ENCODE assay signal across 18 cellular contexts in genomic region chr4:38733663-38734062, GRCh38. TPM values are rescaled to one million over a fixed set of nuclear protein-coding genes. Genes with fewer than 3 reads are reported as not detected.
A peak's percentile ranks its signal among the peaks of the same experiment; 100 is the strongest.
DNase-seq lines count a peak whose midpoint lies in the region; ATAC-seq, FAIRE-seq and TF ChIP-seq lines count a peak whose summit lies in the region.
"Had no signal": no experiment of that assay in that cellular context is flagged by ENCODE, and none has a peak within 500 bp of the region (broad histone marks: within the 10 kb centered on the region; RNA-seq: fewer than 3 reads in every experiment).

No MANE protein-coding gene starts in this region.

- CTCF ChIA-PET in K562 (lab: Yijun Ruan, JAX; ENCODE audit: low intra/inter-chr PET ratio), result no interaction called here

- intact Hi-C loops in K562 (cut with micrococcal nuclease), result no loop called here
- intact Hi-C loops in sigmoid colon (cut with DNase I), result no loop called here

- no peaks in the 10 kb centered on the region for H3K9me1 ChIP-seq in K562 (ENCODE audit: control insufficient read depth, insufficient read depth, low read length)

- peaks cover 9% of the 10 kb centered on the region for H3K27me3 Mint-ChIP-seq in stimulated activated naive CD8-positive, alpha-beta T cell treated with anti-CD3 and anti-CD28 coated beads, Interleukin-15, Interleukin-2, amounts not matched to agents 100 ng/mL and 50 ng/mL, for 24 hours
- no peaks in the 10 kb centered on the region for H3K27me3 Mint-ChIP-seq in stimulated activated naive CD8-positive, alpha-beta T cell treated with anti-CD3 and anti-CD28 coated beads, Interleukin-15, amount 100 ng/mL, for 72 hours
- peaks cover 13 to 27% of the 10 kb centered on the region in 2 donors for H3K27me3 Mint-ChIP-seq in natural killer cell treated with Interleukin-12 subunit alpha and Interleukin-12 subunit beta and Interleukin-15 and Interleukin-18, amount 100 ng/mL, for 72 hours
- H3K27me3 Mint-ChIP-seq in endodermal cell (ENCODE audit: insufficient read depth), result no peaks in the 10 kb centered on the region

- FAIRE-seq in K562 (lab: Jason Lieb, UNC) (no peak), GM12892 (lab: Jason Lieb, UNC) (no peak)
- FAIRE-seq: G401.6, RCC 7860 had no signal

- TF ChIP-seq CTCF in K562 (IDR thresholded peaks at IDR 0.05 in 2 of 3, conservative IDR thresholded peaks at IDR 0.05 in 1 of 3; ENCODE audit: insufficient read depth in 2 of 3, low read depth in 1 of 3, low read length in 3 of 3), result no peak
- TF ChIP-seq CTCF in endodermal cell (conservative IDR thresholded peaks at IDR 0.05), result no peak
- no peak for TF ChIP-seq CTCF in sigmoid colon (IDR thresholded peaks at IDR 0.05)

- no peak overlapping the region for H2AFZ ChIP-seq in K562 (ENCODE audit: low read depth, low read length)

- H3K27ac ChIP-seq in K562 (ENCODE audit: extremely low read depth, low read depth, low read length), result no peak overlapping the region
- H3K27ac ChIP-seq in endodermal cell (ENCODE audit: low read depth, low read length), result no peak overlapping the region
- no peak overlapping the region for H3K27ac ChIP-seq in sigmoid colon

- H3K79me2 ChIP-seq in K562 (ENCODE audit: control insufficient read depth, insufficient read depth, low read length), result no peaks in the 10 kb centered on the region

- H3K27me3 ChIP-seq in K562 (ENCODE audit: control insufficient read depth in 2 of 2, insufficient read depth in 2 of 2, low read length in 2 of 2) (no peaks in the 10 kb centered on the region), endodermal cell (ENCODE audit: control insufficient read depth, insufficient read depth, low read length, poor library complexity, severe bottlenecking) (no peaks in the 10 kb centered on the region), sigmoid colon (no peaks in the 10 kb centered on the region)
- H3K27me3 ChIP-seq: BE2C had no signal

- TF ChIP-seq POLR2A in K562 (conservative IDR thresholded peaks at IDR 0.05), result no peak
- no peak for TF ChIP-seq POLR2A in GM12892 (IDR thresholded peaks at IDR 0.05; ENCODE audit: low read depth, low read length)
- no peak for TF ChIP-seq POLR2A in sigmoid colon (IDR thresholded peaks at IDR 0.05)

- H3K36me3 Mint-ChIP-seq in stimulated activated naive CD8-positive, alpha-beta T cell treated with anti-CD3 and anti-CD28 coated beads, Interleukin-15, Interleukin-2, amounts not matched to agents 100 ng/mL and 50 ng/mL, for 24 hours (ENCODE audit: low read depth), result no peaks in the 10 kb centered on the region
- H3K36me3 Mint-ChIP-seq in natural killer cell treated with Interleukin-12 subunit alpha and Interleukin-12 subunit beta and Interleukin-15 and Interleukin-18, amount 100 ng/mL, for 72 hours, result peaks cover 18% of the 10 kb centered on the region
- H3K36me3 Mint-ChIP-seq in endodermal cell (ENCODE audit: low read depth), result no peaks in the 10 kb centered on the region
- H3K36me3 Mint-ChIP-seq: CD4-positive, alpha-beta memory T cell had no signal

- no peak for TF ChIP-seq RAD21 in K562 (CRISPR knock-in tag; conservative IDR thresholded peaks at IDR 0.05 in 1 of 2, IDR thresholded peaks at IDR 0.05 in 1 of 2)

- H3K9ac ChIP-seq in K562 (ENCODE audit: insufficient read depth in 1 of 2, low read depth in 2 of 2, low read length in 2 of 2), result no peak overlapping the region
- H3K9ac ChIP-seq in endodermal cell (ENCODE audit: extremely low read depth, low read length, poor library complexity, severe bottlenecking), result no peak overlapping the region

- H3K4me3 Mint-ChIP-seq in stimulated activated naive CD8-positive, alpha-beta T cell treated with anti-CD3 and anti-CD28 coated beads, Interleukin-15, Interleukin-2, amounts not matched to agents 100 ng/mL and 50 ng/mL, for 24 hours, result peak overlapping the region; percentile 39
- H3K4me3 Mint-ChIP-seq in stimulated activated naive CD8-positive, alpha-beta T cell treated with anti-CD3 and anti-CD28 coated beads, Interleukin-15, amount 100 ng/mL, for 72 hours, result no peak overlapping the region
- H3K4me3 Mint-ChIP-seq in natural killer cell treated with Interleukin-12 subunit alpha and Interleukin-12 subunit beta and Interleukin-15 and Interleukin-18, amount 100 ng/mL, for 72 hours, result peak overlapping the region; percentile 11
- no peak overlapping the region for H3K4me3 Mint-ChIP-seq in endodermal cell
- H3K4me3 Mint-ChIP-seq: HFFc6 had no signal

- H3K9me3 Mint-ChIP-seq in stimulated activated naive CD8-positive, alpha-beta T cell treated with anti-CD3 and anti-CD28 coated beads, Interleukin-15, Interleukin-2, amounts not matched to agents 100 ng/mL and 50 ng/mL, for 24 hours, result peaks cover 13% of the 10 kb centered on the region
- H3K9me3 Mint-ChIP-seq in stimulated activated naive CD8-positive, alpha-beta T cell treated with anti-CD3 and anti-CD28 coated beads, Interleukin-15, amount 100 ng/mL, for 72 hours, result peaks cover 14 to 15% of the 10 kb centered on the region in 2 donors
- peaks cover 11% of the 10 kb centered on the region for H3K9me3 Mint-ChIP-seq in natural killer cell treated with Interleukin-12 subunit alpha and Interleukin-12 subunit beta and Interleukin-15 and Interleukin-18, amount 100 ng/mL, for 72 hours
- peaks cover 11% of the 10 kb centered on the region for H3K9me3 Mint-ChIP-seq in endodermal cell

- H3K9me3 ChIP-seq in K562 (replicated peaks; ENCODE audit: control insufficient read depth, insufficient read depth, low read depth, low read length) (peaks cover 6% of the 10 kb centered on the region), endodermal cell (ENCODE audit: control insufficient read depth, low read length) (no peaks in the 10 kb centered on the region), sigmoid colon (no peaks in the 10 kb centered on the region)
- H3K9me3 ChIP-seq: BE2C had no signal

- peaks cover 0 to 2% of the 10 kb centered on the region in 2 experiments; a peak in 3 of 5 replicates for H3K4me1 ChIP-seq in K562 (replicated peaks in 1 of 2; ENCODE audit: control insufficient read depth in 2 of 2, insufficient read depth in 2 of 2, low read length in 2 of 2)
- no peaks in the 10 kb centered on the region for H3K4me1 ChIP-seq in endodermal cell (ENCODE audit: control insufficient read depth, insufficient read depth, low read length)
- peaks cover 0 to 9% (median 7%) of the 10 kb centered on the region in 4 donors for H3K4me1 ChIP-seq in sigmoid colon
- H3K4me1 ChIP-seq: BE2C had no signal

- H3K4me1 Mint-ChIP-seq in stimulated activated naive CD8-positive, alpha-beta T cell treated with anti-CD3 and anti-CD28 coated beads, Interleukin-15, Interleukin-2, amounts not matched to agents 100 ng/mL and 50 ng/mL, for 24 hours (ENCODE audit: low read depth), result peaks cover 25% of the 10 kb centered on the region
- H3K4me1 Mint-ChIP-seq in stimulated activated naive CD8-positive, alpha-beta T cell treated with anti-CD3 and anti-CD28 coated beads, Interleukin-15, amount 100 ng/mL, for 72 hours, result peaks cover 14% of the 10 kb centered on the region
- peaks cover 16 to 26% of the 10 kb centered on the region in 2 donors for H3K4me1 Mint-ChIP-seq in natural killer cell treated with Interleukin-12 subunit alpha and Interleukin-12 subunit beta and Interleukin-15 and Interleukin-18, amount 100 ng/mL, for 72 hours (ENCODE audit: low read depth in 2 of 2)
- H3K4me1 Mint-ChIP-seq in endodermal cell, result peaks cover 6% of the 10 kb centered on the region

- H4K20me1 ChIP-seq in K562 (replicated peaks; ENCODE audit: control insufficient read depth, insufficient read depth, low read length), result no peaks in the 10 kb centered on the region

- no TSS peak for BruUV-seq in K562 (replicated peaks; lab: Mats Ljungman, UMichigan)

- POLR2A ChIA-PET in K562 (lab: Yijun Ruan, JAX), result interaction anchor here (1.4 kb wide), 1 partner anchor 664 kb away, joined by 3 read pairs; no protein-coding TSS in a partner anchor

- ATAC-seq in stimulated activated naive CD8-positive, alpha-beta T cell treated with anti-CD3 and anti-CD28 coated beads, Interleukin-15, amount 100 ng/mL, for 72 hours, result no peak
- no peak for ATAC-seq in K562
- no peak for ATAC-seq in natural killer cell treated with Interleukin-12 subunit alpha and Interleukin-12 subunit beta and Interleukin-15 and Interleukin-18, amount 100 ng/mL, for 72 hours

- H3K27ac Mint-ChIP-seq in stimulated activated naive CD8-positive, alpha-beta T cell treated with anti-CD3 and anti-CD28 coated beads, Interleukin-15, Interleukin-2, amounts not matched to agents 100 ng/mL and 50 ng/mL, for 24 hours, result peak overlapping the region; percentile 86
- peak overlapping the region in 1 of 2 donors; percentile 64 for H3K27ac Mint-ChIP-seq in stimulated activated naive CD8-positive, alpha-beta T cell treated with anti-CD3 and anti-CD28 coated beads, Interleukin-15, amount 100 ng/mL, for 72 hours
- H3K27ac Mint-ChIP-seq in natural killer cell treated with Interleukin-12 subunit alpha and Interleukin-12 subunit beta and Interleukin-15 and Interleukin-18, amount 100 ng/mL, for 72 hours, result peak overlapping the region in 1 of 2 donors; percentile 35
- H3K27ac Mint-ChIP-seq in endodermal cell, result no peak overlapping the region
- H3K27ac Mint-ChIP-seq: HFFc6 had no signal

- H3K36me3 ChIP-seq in K562 (ENCODE audit: control insufficient read depth, insufficient read depth, low read length) (no peaks in the 10 kb centered on the region), endodermal cell (ENCODE audit: control insufficient read depth, insufficient read depth, low read length) (no peaks in the 10 kb centered on the region), sigmoid colon (no peaks in the 10 kb centered on the region)
- H3K36me3 ChIP-seq: BE2C had no signal

- in situ Hi-C loops in K562 (cut with MboI), result loop anchor here (5.0 kb wide), 4 partner anchors 56 to 916 kb away; no protein-coding TSS in a partner anchor

- DNase-seq in stimulated activated naive CD8-positive, alpha-beta T cell treated with anti-CD3 and anti-CD28 coated beads, Interleukin-15, amount 100 ng/mL, for 72 hours, result no peak
- DNase-seq in K562 (ENCODE audit: extremely low read depth in 1 of 4, low spot score in 3 of 4), result no peak
- no peak for DNase-seq in natural killer cell treated with Interleukin-12 subunit alpha and Interleukin-12 subunit beta and Interleukin-15 and Interleukin-18, amount 100 ng/mL, for 72 hours (ENCODE audit: low spot score)
- no peak for DNase-seq in GM12892 (ENCODE audit: insufficient read length)
- no peak for DNase-seq in endodermal cell
- DNase-seq in sigmoid colon, result no peak
- DNase-seq: BE2C, HFFc6, Kasumi-1, NCI-H1930, NCI-H2171, NCI-H510A, NCI-H82, SHP77 treated with DMSO at 0.1 percent for 48 hours had no signal

- no peak overlapping the region for H3K4me3 ChIP-seq in K562
- H3K4me3 ChIP-seq in endodermal cell (ENCODE audit: low read length), result no peak overlapping the region
- no peak overlapping the region for H3K4me3 ChIP-seq in sigmoid colon

- TF ChIP-seq EP300 in K562 (IDR thresholded peaks at IDR 0.05; ENCODE audit: low read length) (no peak), sigmoid colon (IDR thresholded peaks at IDR 0.05) (no peak)

- no peak overlapping the region for H3K4me2 ChIP-seq in K562 (ENCODE audit: insufficient read depth, low read length)

- 25% methylated on average over 2 of the region's 2 CpGs for WGBS in K562 (ENCODE audit: insufficient coverage, low coverage, missing lambda C conversion rate)
- WGBS in endodermal cell (ENCODE audit: insufficient coverage in 1 of 2, insufficient read length in 1 of 2), 2 experiments, result 86% methylated on average over 2 of the region's 2 CpGs; no CpG with 5 or more reads in 1 of the 2 experiments
- 96 to 97% methylated on average over 2 of the region's 2 CpGs for WGBS in sigmoid colon, 2 donors

RNA-seq across cellular contexts. Expression of gene TLR10, which starts 49.1 kb away (rescaled TPM):
- not detected in 2 replicates for total RNA-seq in K562 (2011; cell fraction: chromatin; rRNA removed; ENCODE audit: low replicate concordance)
- not detected in 2 replicates for total RNA-seq in K562 (2011; cell fraction: nucleolus; rRNA removed)
- total RNA-seq in K562 (2011; cell fraction: nucleoplasm; rRNA removed), result not detected in 2 replicates
- total RNA-seq in K562 (2014; rRNA removed) (0.05 TPM in 1 of 2 replicates, not detected in the other), K562 (2014; rRNA removed; fragmentation: Illumina TruSeq; extraction: Trizol) (not detected in 2 replicates), K562 (2015; rRNA removed; fragmentation: Illumina TruSeq; extraction: Trizol) (not detected in 2 replicates), K562 (2021) (not detected in 2 replicates), endodermal cell (not detected), sigmoid colon (under 1 TPM in 3 of 4 donors, not detected in 1; under 0.01 to 0.27 (median 0.16) TPM)
- polyA plus RNA-seq in K562 (2011; rRNA removed) (not detected in 2 replicates), K562 (2014; fragmentation: Illumina TruSeq; extraction: Trizol) (not detected in 2 replicates), K562 (2014; fragmentation: Nextera tagmentation; extraction: Ambion mirVana) (not detected), K562 (2014; rRNA removed) (0.03 TPM in 1 of 2 replicates, not detected in the other), sigmoid colon (1 to 10 TPM in 1 of 3 donors, under 1 TPM in 1, not detected in 1; under 0.01 to 6.8 TPM)
- not detected in 2 replicates for polyA plus RNA-seq in K562 (2011; cell fraction: cytosol; rRNA removed)
- polyA plus RNA-seq in K562 (2011; cell fraction: nucleus; rRNA removed), result not detected in 2 replicates
- 0.17 TPM in 1 of 2 replicates, not detected in the other for polyA plus RNA-seq in K562 (2012)
- polyA minus RNA-seq in K562 (2011; rRNA and poly(A)+ RNA removed), result not detected in 2 replicates
- not detected in 2 replicates for polyA minus RNA-seq in K562 (2011; cell fraction: cytosol; rRNA and poly(A)+ RNA removed)
- polyA minus RNA-seq in K562 (2011; cell fraction: nucleus; rRNA and poly(A)+ RNA removed), result not detected in 2 replicates
- not detected for total RNA-seq in natural killer cell treated with Interleukin-12 subunit alpha and Interleukin-12 subunit beta and Interleukin-15 and Interleukin-18, amount 100 ng/mL, for 72 hours
- polyA plus RNA-seq in GM12892 (2012; ENCODE audit: missing spikeins), result 64.3 TPM
- not detected for polyA plus RNA-seq in endodermal cell (2013, experiment 1 of 2)
- polyA plus RNA-seq in endodermal cell (2013, experiment 2 of 2), result not detected
- total RNA-seq: HFFc6 had no signal

Comparison
In these comparisons a context has a peak if more than half of its experiments do, and no peak if none do; other contexts are left out.
1. H3K4me3 Mint-ChIP-seq: peak in stimulated activated naive CD8-positive, alpha-beta T cell treated with anti-CD3 and anti-CD28 coated beads, Interleukin-15, Interleukin-2, amounts not matched to agents 100 ng/mL and 50 ng/mL, for 24 hours (single experiment) and natural killer cell treated with Interleukin-12 subunit alpha and Interleukin-12 subunit beta and Interleukin-15 and Interleukin-18, amount 100 ng/mL, for 72 hours (single experiment); none in stimulated activated naive CD8-positive, alpha-beta T cell treated with anti-CD3 and anti-CD28 coated beads, Interleukin-15, amount 100 ng/mL, for 72 hours (0 of 2) and endodermal cell (single experiment).